ENCODE assay signal across 9 cellular contexts in genomic region chr2:171811229-171811628, GRCh38.
DNase-seq lines count a peak whose midpoint lies in the region; ATAC-seq and TF ChIP-seq lines count a peak whose summit lies in the region.
"Had no signal": no experiment of that assay in that cellular context is flagged by ENCODE, and none has a peak within 500 bp of the region (broad histone marks: within the 10 kb centered on the region; RNA-seq: fewer than 3 reads in every experiment).

No MANE protein-coding gene starts in this region.

- H3K27ac Mint-ChIP-seq in mesothelial cell of epicardium = no peak overlapping the region

- H3K27ac ChIP-seq in dorsolateral prefrontal cortex = no peak overlapping the region
- H3K27ac ChIP-seq: BLaER1 had no signal

- H3K4me3 Mint-ChIP-seq in mesothelial cell of epicardium = no peak overlapping the region

- no peak for ATAC-seq in HG03460 (IDR thresholded peaks at IDR 0.05; ENCODE audit: unreplicated experiment)

- TF ChIP-seq CTCF in dorsolateral prefrontal cortex (IDR thresholded peaks at IDR 0.05 in 54 of 56, conservative IDR thresholded peaks at IDR 0.05 in 2 of 56; ENCODE audit: low read depth in 1 of 56, partially characterized antibody in 56 of 56) (peak in 43 of 56 donors; percentile 10 to 67 (median 37)), mesothelial cell of epicardium (IDR thresholded peaks at IDR 0.05; ENCODE audit: unreplicated experiment) (no peak)

- peaks cover 3% of the 10 kb centered on the region for H3K36me3 Mint-ChIP-seq in mesothelial cell of epicardium

- intact Hi-C loops in dorsolateral prefrontal cortex (cut with DNase I) = loop anchor here in 1 of 2 donors (5.0 kb wide), 1 partner anchor 291 kb away; the partner anchor contains the start of gene DLX2

- H3K4me1 Mint-ChIP-seq in mesothelial cell of epicardium = peaks cover 31% of the 10 kb centered on the region

- no peaks in the 10 kb centered on the region for H3K27me3 Mint-ChIP-seq in mesothelial cell of epicardium (ENCODE audit: low read depth)

- no peak overlapping the region for H3K4me3 ChIP-seq in dorsolateral prefrontal cortex
- H3K4me3 ChIP-seq: BLaER1 had no signal

- no peaks in the 10 kb centered on the region for H3K9me3 Mint-ChIP-seq in mesothelial cell of epicardium

- no peaks in the 10 kb centered on the region for H3K27me3 ChIP-seq in dorsolateral prefrontal cortex
- H3K27me3 ChIP-seq: BLaER1 had no signal

- peak; percentile 46 for DNase-seq in NCI-H1092 treated with DMSO at 0.1 percent for 48 hours (lab: John Stamatoyannopoulos, UW)
- no peak for DNase-seq in NCI-H1092 (lab: John Stamatoyannopoulos, UW)
- DNase-seq in NCI-H446 (lab: John Stamatoyannopoulos, UW) = peak; percentile 3 to 32
- no peak for DNase-seq in dorsolateral prefrontal cortex
- DNase-seq in renal cortical epithelial cell (ENCODE audit: low read depth) = peak; percentile 46
- DNase-seq in GF-D8 (lab: John Stamatoyannopoulos, UW) = no peak
- no peak for DNase-seq in mesothelial cell of epicardium (ENCODE audit: low spot score in 2 of 2, unreplicated experiment in 2 of 2)

Comparison
In these comparisons a context has a peak if more than half of its experiments do, and no peak if none do; other contexts are left out.
1. DNase-seq: peak in NCI-H1092 treated with DMSO at 0.1 percent for 48 hours (single experiment), NCI-H446 (2 of 2) and renal cortical epithelial cell (single experiment); none in NCI-H1092 (single experiment), dorsolateral prefrontal cortex (0 of 10), GF-D8 (single experiment) and mesothelial cell of epicardium (0 of 2).